ENCODE assay signal across 8 cellular contexts in the genomic region with DNA sequence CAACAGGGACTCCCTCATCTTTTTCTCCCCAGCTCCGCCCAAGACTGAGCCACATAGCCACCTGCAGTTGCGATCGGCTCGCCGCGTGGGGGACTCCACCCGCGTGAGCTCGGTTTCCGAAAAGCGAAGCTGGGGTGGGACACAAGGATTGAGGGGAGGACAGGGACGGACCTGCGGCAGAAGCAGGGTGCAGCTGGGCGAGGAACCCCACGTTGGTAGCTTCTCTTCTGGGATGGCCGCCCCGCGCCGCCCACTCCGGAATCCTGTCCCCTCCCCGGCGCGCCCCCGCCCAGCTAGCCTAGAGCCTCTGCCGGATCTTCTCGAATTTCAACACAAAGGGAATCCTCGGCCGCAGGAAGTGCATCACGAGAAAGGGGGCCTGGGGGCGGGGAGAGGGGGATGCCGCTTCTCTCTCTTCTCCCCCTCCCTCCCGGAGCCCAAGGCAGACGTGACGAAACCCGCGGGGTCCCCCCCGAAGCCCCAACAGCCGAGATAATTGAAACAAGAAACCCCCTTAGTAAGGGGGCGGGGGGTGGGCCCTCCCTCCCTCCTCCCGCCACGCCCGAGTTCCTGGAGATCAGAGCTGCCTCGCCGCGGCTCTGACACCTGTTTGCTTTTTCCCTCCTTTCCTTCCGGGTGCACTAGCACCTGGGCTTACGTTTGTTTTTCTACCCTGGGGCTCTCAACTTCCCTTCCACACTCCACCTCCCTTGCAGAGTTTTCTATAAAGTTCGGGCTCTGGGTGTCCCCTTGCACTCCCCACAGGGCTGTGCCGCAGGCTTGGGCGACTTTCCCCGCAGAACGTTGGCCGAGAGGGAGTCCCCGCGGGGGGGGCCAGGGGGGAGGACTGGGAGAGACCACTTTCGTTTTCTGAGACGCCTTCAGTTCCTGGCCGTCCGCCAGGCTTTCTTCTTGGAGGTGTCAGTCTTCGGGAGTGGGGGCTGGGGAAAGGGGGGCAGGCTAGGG. TPM values are rescaled to one million over a fixed set of nuclear protein-coding genes. Genes with fewer than 3 reads are reported as not detected.
DNase-seq lines count a peak whose midpoint lies in the region; ATAC-seq, FAIRE-seq and TF ChIP-seq lines count a peak whose summit lies in the region.

No MANE protein-coding gene starts in this region.

- CTCF ChIA-PET in H1 (lab: Charles Lee; ENCODE audit: partially characterized antibody) = interaction anchor here (0.7 to 1.4 kb wide), 5 partner anchors 11 to 85 kb away, joined by 3 to 5 read pairs (median 4); no protein-coding TSS in a partner anchor

- H3K9me3 ChIP-seq in BLaER1 (0 out of 2 replicates have a peak, but pooled peaks cover 5% of the 10 kb centered on the region), H1 (ENCODE audit: insufficient read depth in 2 of 2, low read depth in 1 of 2, low read length in 1 of 2) (no peaks in the 10 kb centered on the region), mesenchymal stem cell (ENCODE audit: control insufficient read depth, low read length) (no peaks in the 10 kb centered on the region)

- H4K5ac ChIP-seq in H1 (ENCODE audit: insufficient read length, low read depth, low read length) = peak overlapping the region; percentile 93

- H3K23ac ChIP-seq in H1 (ENCODE audit: insufficient read length) (no peak overlapping the region), mesenchymal stem cell (ENCODE audit: low read length in 2 of 2) (peak overlapping the region in 1 of 2 experiments; percentile 14)

- peak overlapping the region; percentile 94 for H4K8ac ChIP-seq in H1 (ENCODE audit: extremely low read depth, insufficient read depth, low read length)
- H4K8ac ChIP-seq in mesenchymal stem cell (ENCODE audit: low read length) = peak overlapping the region; percentile 49

- no peak overlapping the region; the same call in 1 of the 2 replicates for H2AK5ac ChIP-seq in H1 (ENCODE audit: low read depth, low read length)
- no peak overlapping the region for H2AK5ac ChIP-seq in mesenchymal stem cell (ENCODE audit: low read length, severe bottlenecking)

- H3K18ac ChIP-seq in H1 (ENCODE audit: extremely low read depth, low read length) = peak overlapping the region; percentile 95
- peak overlapping the region in 1 of 2 experiments; percentile 16 for H3K18ac ChIP-seq in mesenchymal stem cell (ENCODE audit: low read depth in 1 of 2, low read length in 2 of 2)

- peaks cover 14% of the 10 kb centered on the region for H3K23me2 ChIP-seq in H1 (ENCODE audit: low read depth, low read length)

- H3K27ac ChIP-seq in BLaER1 = peak overlapping the region; percentile 86
- peak overlapping the region; percentile 78; the same call in 1 of the 2 replicates for H3K27ac ChIP-seq in H1 (ENCODE audit: low read depth, low read length)
- H3K27ac ChIP-seq in mesenchymal stem cell (ENCODE audit: low read length, poor library complexity, severe bottlenecking) = no peak overlapping the region

- H3K14ac ChIP-seq in H1 (ENCODE audit: insufficient read length) = peak overlapping the region; percentile 85
- H3K14ac ChIP-seq in mesenchymal stem cell (ENCODE audit: low read length in 2 of 2) = no peak overlapping the region

- TF ChIP-seq EP300 in H1 (IDR thresholded peaks at IDR 0.05; ENCODE audit: borderline replicate concordance in 1 of 2, low read depth in 2 of 2, low read length in 2 of 2) = no peak; a peak in 1 of 3 replicates

- H4K20me1 ChIP-seq in BLaER1 = no peaks in the 10 kb centered on the region
- H4K20me1 ChIP-seq in H1 (replicated peaks in 1 of 2; ENCODE audit: control insufficient read depth in 1 of 2, insufficient read depth in 2 of 2, low read length in 2 of 2) = no peaks in the 10 kb centered on the region

- peaks cover 0 to 9% of the 10 kb centered on the region in 2 experiments; a peak in 2 of 4 replicates for H3K79me2 ChIP-seq in H1 (ENCODE audit: control insufficient read depth in 1 of 2, insufficient read depth in 2 of 2, low read length in 2 of 2)

- TF ChIP-seq RAD21 in H1 (IDR thresholded peaks at IDR 0.05 in 1 of 2, conservative IDR thresholded peaks at IDR 0.05 in 1 of 2; ENCODE audit: low read depth in 2 of 2, low read length in 2 of 2) = peak; percentile 5 to 11; a peak in 1 of 4 replicates

- POLR2A ChIA-PET in H1 (lab: Charles Lee; ENCODE audit: partially characterized antibody) = interaction anchor here (1.0 to 1.9 kb wide), 8 partner anchors 10 to 120 kb away, joined by 3 to 6 read pairs (median 4); no protein-coding TSS in a partner anchor

- H3K56ac ChIP-seq in H1 (replicated peaks; ENCODE audit: insufficient read length, low read depth, low read length) = peak overlapping the region; percentile 97

- 2% methylated on average over 36 of the region's 60 CpGs; no CpG with 5 or more reads in 1 of the 2 experiments for WGBS in H1 (ENCODE audit: extremely low coverage in 1 of 2, insufficient coverage in 1 of 2, insufficient read length in 1 of 2, insufficient replicate concordance in 2 of 2, low coverage in 1 of 2, low lambda C conversion rate in 2 of 2, missing lambda C conversion rate in 1 of 2), 2 experiments
- WGBS in mesenchymal stem cell = under 1% methylated on average over 49 of the region's 60 CpGs

- H3K4me2 ChIP-seq in BLaER1 = peak overlapping the region; percentile 100
- peak overlapping the region; percentile 88 to 97 for H3K4me2 ChIP-seq in H1 (ENCODE audit: insufficient read depth in 1 of 2, low read depth in 2 of 2, low read length in 2 of 2)
- H3K4me2 ChIP-seq in mesenchymal stem cell (ENCODE audit: low read length, poor library complexity, severe bottlenecking) = peak overlapping the region; percentile 100

- H2AFZ ChIP-seq in H1 (ENCODE audit: low read length) (peak overlapping the region; percentile 66; the same call in 1 of the 2 replicates), mesenchymal stem cell (ENCODE audit: low read depth, low read length) (peak overlapping the region; percentile 83)

- H3K4me3 ChIP-seq in BLaER1 (peak overlapping the region; percentile 88), H1 (ENCODE audit: extremely low read depth in 1 of 4, insufficient read depth in 2 of 4, low read depth in 3 of 4, low read length in 4 of 4) (peak overlapping the region; percentile 73 to 100 (median 88)), mesenchymal stem cell (ENCODE audit: insufficient read depth in 1 of 2, low read depth in 1 of 2, low read length in 2 of 2) (peak overlapping the region; percentile 55 to 81)

- H2BK20ac ChIP-seq in H1 (ENCODE audit: low read length) = no peak overlapping the region

- H3K27me3 ChIP-seq in BLaER1 = peaks cover 20% of the 10 kb centered on the region
- H3K27me3 ChIP-seq in H1 (replicated peaks in 1 of 4; ENCODE audit: control insufficient read depth in 3 of 4, extremely low read depth in 1 of 4, insufficient read depth in 3 of 4, low read length in 3 of 4) = peaks cover 0 to 6% (median under 1%) of the 10 kb centered on the region in 4 experiments; a peak in 1 of 7 replicates
- peaks cover 33 to 41% of the 10 kb centered on the region in 2 experiments for H3K27me3 ChIP-seq in mesenchymal stem cell (ENCODE audit: control insufficient read depth in 1 of 2, insufficient read depth in 1 of 2, low read length in 2 of 2)

- H3K79me1 ChIP-seq in H1 (ENCODE audit: low read depth, low read length) (no peaks in the 10 kb centered on the region), mesenchymal stem cell (replicated peaks; ENCODE audit: low read length, poor library complexity, severe bottlenecking) (no peaks in the 10 kb centered on the region)

- peak; percentile 88 for DNase-seq in NCI-H774 (lab: John Stamatoyannopoulos, UW)
- peak; percentile 19 to 31 (median 25) for DNase-seq in activated CD8-positive, alpha-beta memory T cell treated with anti-CD3 and anti-CD28 coated beads for 48 hours (ENCODE audit: low read depth in 2 of 3, low spot score in 2 of 3)
- DNase-seq in H1 (ENCODE audit: low read depth in 1 of 2, low spot score in 2 of 2) = peak; percentile 75 to 87
- DNase-seq in mesenchymal stem cell = peak; percentile 40
- peak; percentile 33 for DNase-seq in stimulated activated CD8-positive, alpha-beta memory T cell treated with anti-CD3 and anti-CD28 coated beads, Interleukin-12 subunit alpha, Interleukin-12 subunit beta, amount 100 ng/mL, for 1 hour (ENCODE audit: low read depth)

- H4K91ac ChIP-seq in H1 (replicated peaks; ENCODE audit: insufficient read length, low read length) (peak overlapping the region; percentile 98), mesenchymal stem cell (ENCODE audit: low read length) (no peak overlapping the region)

- H3K4me1 ChIP-seq in BLaER1 (peaks cover 6% of the 10 kb centered on the region; the same call in 1 of the 2 replicates), H1 (replicated peaks in 1 of 4; ENCODE audit: control insufficient read depth in 3 of 4, insufficient read depth in 4 of 4, low read length in 3 of 4) (peaks cover 0 to 9% (median 0%) of the 10 kb centered on the region in 4 experiments; a peak in 2 of 7 replicates), mesenchymal stem cell (ENCODE audit: control insufficient read depth, insufficient read depth, low read depth, low read length) (peaks cover 17% of the 10 kb centered on the region)

- H2BK120ac ChIP-seq in H1 (replicated peaks; ENCODE audit: low read depth, low read length) = peak overlapping the region; percentile 80
- peak overlapping the region; percentile 34 for H2BK120ac ChIP-seq in mesenchymal stem cell (ENCODE audit: low read depth, low read length)

- TF ChIP-seq CTCF in H1 (IDR thresholded peaks at IDR 0.05; ENCODE audit: control extremely low read depth in 1 of 3, insufficient read depth in 1 of 3, low read depth in 1 of 3, low read length in 3 of 3) = peak in 2 of 3 experiments; percentile 26 to 32; a peak in 2 of 4 replicates

- H3K9ac ChIP-seq in BLaER1 = peak overlapping the region; percentile 82
- H3K9ac ChIP-seq in H1 (replicated peaks in 1 of 4; ENCODE audit: extremely low read depth in 1 of 4, low read depth in 3 of 4, low read length in 3 of 4) = peak overlapping the region; percentile 63 to 92 (median 87)
- peak overlapping the region; percentile 60 for H3K9ac ChIP-seq in mesenchymal stem cell (ENCODE audit: low read length)

- H2BK15ac ChIP-seq in H1 (ENCODE audit: low read length) = no peak overlapping the region
- no peak overlapping the region for H2BK15ac ChIP-seq in mesenchymal stem cell (ENCODE audit: low read depth, poor library complexity, severe bottlenecking)

- peak; percentile 82 for ATAC-seq in GM19395 (IDR thresholded peaks at IDR 0.05; ENCODE audit: unreplicated experiment)
- peak; percentile 85 for ATAC-seq in HG03520 (IDR thresholded peaks at IDR 0.05; ENCODE audit: unreplicated experiment)

- H3K4ac ChIP-seq in H1 (replicated peaks; ENCODE audit: insufficient read length, low read depth, low read length) = peak overlapping the region; percentile 87
- no peak overlapping the region for H3K4ac ChIP-seq in mesenchymal stem cell (ENCODE audit: low read depth in 1 of 2, low read length in 2 of 2)

- TF ChIP-seq POLR2A in H1 (IDR thresholded peaks at IDR 0.05; ENCODE audit: control extremely low read depth in 1 of 2, low read depth in 2 of 2, low read length in 2 of 2) = peak; percentile 67 to 87

- H2BK5ac ChIP-seq in H1 (ENCODE audit: low read depth, low read length) (peak overlapping the region; percentile 93), mesenchymal stem cell (ENCODE audit: low read depth, low read length, poor library complexity, severe bottlenecking) (no peak overlapping the region)

- H2BK12ac ChIP-seq in H1 (ENCODE audit: low read depth, low read length) = no peak overlapping the region
- H2BK12ac ChIP-seq in mesenchymal stem cell (ENCODE audit: low read length in 2 of 2) = no peak overlapping the region

- H3K36me3 ChIP-seq in BLaER1 (no peaks in the 10 kb centered on the region), H1 (ENCODE audit: control insufficient read depth in 2 of 4, insufficient read depth in 4 of 4, low read length in 3 of 4) (no peaks in the 10 kb centered on the region), mesenchymal stem cell (ENCODE audit: control insufficient read depth in 1 of 2, insufficient read depth in 2 of 2, low read depth in 1 of 2, low read length in 2 of 2) (no peaks in the 10 kb centered on the region)

- no peak for FAIRE-seq in H1 (lab: Jason Lieb, UNC)

RNA-seq across cellular contexts. Expression of a gene that starts 1.3 kb away (rescaled TPM):
- 2.1 and 2.4 TPM in 2 replicates for total RNA-seq in H1 (2021; fragmentation: NEBNext Ultra II Directional; extraction: Animal tissue kit (Norgen Biotek cat#: 25700))
- 1.3 and 2.2 TPM in 2 replicates for polyA plus RNA-seq in H1 (2011; rRNA removed)
- polyA plus RNA-seq in H1 (2011; cell fraction: cytosol; rRNA removed) = 1.8 TPM
- 6.6 TPM for polyA plus RNA-seq in H1 (2011; cell fraction: nucleus; rRNA removed)
- 1.7 to 2.1 TPM (median 1.9 TPM) in 4 replicates for polyA plus RNA-seq in H1 (2012, experiment 1 of 2)
- polyA plus RNA-seq in H1 (2012, experiment 2 of 2) = 0.09 TPM
- 2.5 TPM for polyA plus RNA-seq in H1 (2013, experiment 1 of 2)
- polyA plus RNA-seq in H1 (2013, experiment 2 of 2) = 2.2 TPM
- 6.2 and 7.0 TPM in 2 replicates for polyA minus RNA-seq in H1 (2011; rRNA and poly(A)+ RNA removed)
- polyA minus RNA-seq in H1 (2011; cell fraction: cytosol; rRNA and poly(A)+ RNA removed) = 2.6 TPM
- 19.4 TPM for polyA minus RNA-seq in H1 (2011; cell fraction: nucleus; rRNA and poly(A)+ RNA removed)
- not detected for polyA plus RNA-seq in mesenchymal stem cell (2013, experiment 1 of 2)
- under 0.01 TPM for polyA plus RNA-seq in mesenchymal stem cell (2013, experiment 2 of 2)

Comparison
In these comparisons a context has a peak if more than half of its experiments do, and no peak if none do; other contexts are left out.
1. DNase-seq: peak in every context shown above with its lines; median percentile 88 in NCI-H774; 81 in H1; 40 in mesenchymal stem cell; 33 in stimulated activated CD8-positive, alpha-beta memory T cell treated with anti-CD3 and anti-CD28 coated beads, Interleukin-12 subunit alpha, Interleukin-12 subunit beta, amount 100 ng/mL, for 1 hour; 25 in activated CD8-positive, alpha-beta memory T cell treated with anti-CD3 and anti-CD28 coated beads for 48 hours.